9 cellular contexts compared by ENCODE assay signal in genomic region chr17:50943575-50943933, GRCh38.
DNase-seq lines count a peak whose midpoint lies in the region; ATAC-seq and TF ChIP-seq lines count a peak whose summit lies in the region.
"Had no signal": no experiment of that assay in that cellular context is flagged by ENCODE, and none has a peak within 500 bp of the region (broad histone marks: within the 10 kb centered on the region; RNA-seq: fewer than 3 reads in every experiment).

No MANE protein-coding gene starts in this region.

- no peak overlapping the region for H3K4me3 ChIP-seq in left lung

- TF ChIP-seq CTCF in left lung (IDR thresholded peaks at IDR 0.05) = no peak

- H3K36me3 ChIP-seq in left lung = no peaks in the 10 kb centered on the region

- H3K27ac Mint-ChIP-seq in activated T-cell treated with anti-CD3 and anti-CD28 coated beads, Interleukin-2, amount 50 U/mL, for 72 hours = peak overlapping the region; percentile 93

- DNase-seq in NCI-H510A treated with DMSO at 0.1 percent for 48 hours (lab: John Stamatoyannopoulos, UW) (peak; percentile 49), NCI-H510A (lab: John Stamatoyannopoulos, UW) (no peak), left lung (peak; percentile 31 to 49), NCI-H2227 (lab: John Stamatoyannopoulos, UW; ENCODE audit: unreplicated experiment) (no peak), iPS-NIHi11 (ENCODE audit: low spot score) (no peak)
- DNase-seq in activated T-cell treated with anti-CD3 and anti-CD28 coated beads, Interleukin-2, amount 50 U/mL, for 72 hours = no peak
- DNase-seq: cerebellar nuclear complex had no signal

- no peaks in the 10 kb centered on the region for H3K27me3 Mint-ChIP-seq in activated T-cell treated with anti-CD3 and anti-CD28 coated beads, Interleukin-2, amount 50 U/mL, for 72 hours (ENCODE audit: low read depth)

- H3K27ac ChIP-seq in left lung = peak overlapping the region in 1 of 2 donors; percentile 78
- peak overlapping the region; percentile 92 for H3K27ac ChIP-seq in temporal lobe (ENCODE audit: low read depth, low read length)

- peaks cover 12 to 27% of the 10 kb centered on the region in 2 donors for H3K4me1 ChIP-seq in left lung

- peak overlapping the region; percentile 77 for H3K4me3 Mint-ChIP-seq in activated T-cell treated with anti-CD3 and anti-CD28 coated beads, Interleukin-2, amount 50 U/mL, for 72 hours

- no peaks in the 10 kb centered on the region for H3K36me3 Mint-ChIP-seq in activated T-cell treated with anti-CD3 and anti-CD28 coated beads, Interleukin-2, amount 50 U/mL, for 72 hours (ENCODE audit: insufficient read depth in 2 of 2)

- peak; percentile 4 to 12 for ATAC-seq in activated T-cell treated with anti-CD3 and anti-CD28 coated beads, Interleukin-2, amount 50 U/mL, for 72 hours (replicated peaks in 1 of 2)
- ATAC-seq in left lung (no peak), GM21723 (IDR thresholded peaks at IDR 0.05; ENCODE audit: unreplicated experiment) (no peak)

- H3K9me3 ChIP-seq in left lung = no peaks in the 10 kb centered on the region

- H3K4me1 Mint-ChIP-seq in activated T-cell treated with anti-CD3 and anti-CD28 coated beads, Interleukin-2, amount 50 U/mL, for 72 hours (ENCODE audit: low read depth) = peaks cover 23% of the 10 kb centered on the region

- intact Hi-C loops in left lung (cut with DNase I) = no loop called here

- H3K27me3 ChIP-seq in left lung = peaks cover 0 to 14% of the 10 kb centered on the region in 2 donors

- no peaks in the 10 kb centered on the region for H3K9me3 Mint-ChIP-seq in activated T-cell treated with anti-CD3 and anti-CD28 coated beads, Interleukin-2, amount 50 U/mL, for 72 hours

Comparison
In these comparisons a context has a peak if more than half of its experiments do, and no peak if none do; other contexts are left out.
1. DNase-seq: peak in NCI-H510A treated with DMSO at 0.1 percent for 48 hours (single experiment) and left lung (2 of 2); none in NCI-H510A (single experiment), activated T-cell treated with anti-CD3 and anti-CD28 coated beads, Interleukin-2, amount 50 U/mL, for 72 hours (0 of 2), NCI-H2227 (single experiment) and iPS-NIHi11 (single experiment).
2. ATAC-seq: peak in activated T-cell treated with anti-CD3 and anti-CD28 coated beads, Interleukin-2, amount 50 U/mL, for 72 hours (2 of 2); none in left lung (single experiment) and GM21723 (single experiment).